12 cellular contexts compared by ENCODE assay signal in genomic region chr21:44051462-44051941, GRCh38. TPM values are rescaled to one million over a fixed set of nuclear protein-coding genes. Genes with fewer than 3 reads are reported as not detected.
DNase-seq lines count a peak whose midpoint lies in the region; ATAC-seq and TF ChIP-seq lines count a peak whose summit lies in the region.
"Had no signal": no experiment of that assay in that cellular context is flagged by ENCODE, and none has a peak within 500 bp of the region (broad histone marks: within the 10 kb centered on the region; RNA-seq: fewer than 3 reads in every experiment).

No MANE protein-coding gene starts in this region.

- TF ChIP-seq POLR2A in body of pancreas (IDR thresholded peaks at IDR 0.05) (no peak), ovary (IDR thresholded peaks at IDR 0.05) (no peak)

- DNase-seq in Ammon's horn (ENCODE audit: low spot score): peak; percentile 67
- peak; percentile 26 to 51 (median 42) for DNase-seq in body of pancreas
- peak; percentile 61 for DNase-seq in hepatic stellate cell (ENCODE audit: low spot score)
- DNase-seq in ovary: peak; percentile 69 to 79 (median 73)
- DNase-seq in cerebellar nuclear complex (lab: John Stamatoyannopoulos, UW): no peak
- DNase-seq in activated naive CD4-positive, alpha-beta T cell treated with anti-CD3 and anti-CD28 coated beads, Interleukin-2, amount 50 U/mL, for 16 hours: no peak
- DNase-seq in UCSD-AML1 (lab: John Stamatoyannopoulos, UW; ENCODE audit: unreplicated experiment): no peak
- DNase-seq in ascending aorta (ENCODE audit: low spot score in 2 of 2): no peak
- DNase-seq: activated T-cell treated with anti-CD3 and anti-CD28 coated beads, Interleukin-2, amount 50 U/mL, for 4 hours; NCI-H226; stimulated activated CD4-positive, alpha-beta T cell treated with anti-CD3 and anti-CD28 coated beads, Interleukin-12 subunit alpha, Interleukin-12 subunit beta, amount 100 ng/mL, for 4 hours had no signal

- H3K4me3 ChIP-seq in body of pancreas: no peak overlapping the region
- H3K4me3 ChIP-seq in ovary: no peak overlapping the region
- H3K4me3 ChIP-seq in ascending aorta: no peak overlapping the region
- H3K4me3 ChIP-seq: thoracic aorta had no signal

- no peaks in the 10 kb centered on the region for H3K9me3 ChIP-seq in body of pancreas
- H3K9me3 ChIP-seq in ovary: no peaks in the 10 kb centered on the region
- H3K9me3 ChIP-seq in ascending aorta: no peaks in the 10 kb centered on the region
- H3K9me3 ChIP-seq: thoracic aorta had no signal

- peak overlapping the region in 3 of 4 donors; percentile 47 to 66 (median 63) for H3K27ac ChIP-seq in body of pancreas
- H3K27ac ChIP-seq in ovary: peak overlapping the region in 1 of 2 donors; percentile 72
- no peak overlapping the region for H3K27ac ChIP-seq in ascending aorta
- H3K27ac ChIP-seq: thoracic aorta had no signal

- H3K36me3 ChIP-seq in body of pancreas (replicated peaks in 1 of 2; ENCODE audit: insufficient read depth in 1 of 2, low read depth in 2 of 2) (no peaks in the 10 kb centered on the region), ovary (no peaks in the 10 kb centered on the region), ascending aorta (peaks cover 9 to 26% of the 10 kb centered on the region in 2 donors)

- ATAC-seq in body of pancreas: peak; percentile 51
- ATAC-seq: activated T-cell treated with anti-CD3 and anti-CD28 coated beads, Interleukin-2, amount 50 U/mL, for 4 hours had no signal

- TF ChIP-seq CTCF in body of pancreas (IDR thresholded peaks at IDR 0.05): no peak
- no peak for TF ChIP-seq CTCF in ovary (IDR thresholded peaks at IDR 0.05)
- TF ChIP-seq CTCF in ascending aorta (IDR thresholded peaks at IDR 0.05): no peak

- intact Hi-C loops in body of pancreas (cut with DNase I) (no loop called here), ovary (cut with DNase I) (loop anchor here in 1 of 4 donors (5.0 kb wide), 1 partner anchor 39 kb away; the partner anchor contains the start of gene TRAPPC10), ascending aorta (cut with DNase I) (no loop called here)

- H3K27me3 ChIP-seq in body of pancreas (no peaks in the 10 kb centered on the region), ovary (no peaks in the 10 kb centered on the region), ascending aorta (no peaks in the 10 kb centered on the region)

- peaks cover 26% of the 10 kb centered on the region for H3K4me1 ChIP-seq in body of pancreas
- H3K4me1 ChIP-seq in ovary (ENCODE audit: insufficient read depth): peaks cover 14% of the 10 kb centered on the region
- peaks cover 0 to 3% of the 10 kb centered on the region in 2 donors for H3K4me1 ChIP-seq in ascending aorta

- TF ChIP-seq EP300 in ovary (IDR thresholded peaks at IDR 0.05): no peak

- WGBS in body of pancreas, 2 donors: 48 to 76% methylated on average over 7 to 11 of the region's 11 CpGs
- 10 to 22% (median 11%) methylated on average over 11 of the region's 11 CpGs for WGBS in ovary, 3 donors

RNA-seq across cellular contexts. Expression of gene TRAPPC10, which starts 39.4 kb away (rescaled TPM):
- total RNA-seq in body of pancreas: 10 to 100 TPM; 10.9 to 26.4 TPM
- 10 to 100 TPM; 11.1 to 30.1 (median 23.1) TPM for total RNA-seq in ovary
- polyA plus RNA-seq in ovary: 10 to 100 TPM in 1 of 2 donors, 1 to 10 TPM in 1; 7.9 to 17.0 TPM
- total RNA-seq in ascending aorta: 7.9 TPM

RNA-seq across cellular contexts. Expression of gene PWP2, which starts 55.7 kb away (rescaled TPM):
- total RNA-seq in body of pancreas (10 to 100 TPM in 1 of 2 donors, 1 to 10 TPM in 1; 6.5 to 14.5 TPM), ovary (1 to 10 TPM; 1.9 to 9.3 (median 4.4) TPM), ascending aorta (2.7 TPM)
- 1 to 10 TPM; 1.2 to 4.0 TPM for polyA plus RNA-seq in ovary

Comparison
In these comparisons a context has a peak if more than half of its experiments do, and no peak if none do; other contexts are left out.
1. DNase-seq: peak in Ammon's horn (single experiment), body of pancreas (4 of 4), hepatic stellate cell (single experiment) and ovary (5 of 5); none in cerebellar nuclear complex (0 of 2), activated naive CD4-positive, alpha-beta T cell treated with anti-CD3 and anti-CD28 coated beads, Interleukin-2, amount 50 U/mL, for 16 hours (single experiment), UCSD-AML1 (single experiment) and ascending aorta (0 of 2).
2. H3K27ac ChIP-seq: peak in body of pancreas (3 of 4); none in ascending aorta (0 of 2).